11 cellular contexts compared by ENCODE assay signal in the genomic region with DNA sequence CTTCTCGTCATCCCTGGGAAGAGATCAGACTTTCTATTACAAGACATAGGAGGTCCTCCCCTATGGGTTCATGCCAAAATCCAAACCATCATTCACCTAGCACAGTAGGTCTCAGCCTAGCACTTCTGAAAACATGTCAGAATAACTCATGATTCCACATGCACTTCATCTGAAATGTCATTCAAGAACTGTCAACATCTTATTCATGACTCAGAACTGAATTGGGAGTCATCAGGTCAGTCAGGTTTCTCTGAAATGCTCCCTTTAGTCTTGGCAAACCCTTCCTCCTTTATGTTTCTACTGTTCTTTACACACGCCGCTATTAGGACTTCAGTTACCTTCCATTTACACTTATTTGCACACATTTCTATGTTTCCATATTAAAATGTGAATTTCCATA.
DNase-seq lines count a peak whose midpoint lies in the region; ATAC-seq, FAIRE-seq and TF ChIP-seq lines count a peak whose summit lies in the region.
"Had no signal": no experiment of that assay in that cellular context is flagged by ENCODE, and none has a peak within 500 bp of the region (broad histone marks: within the 10 kb centered on the region; RNA-seq: fewer than 3 reads in every experiment).

No MANE protein-coding gene starts in this region.

- no peak overlapping the region for H3K9ac ChIP-seq in keratinocyte (ENCODE audit: control insufficient read depth, extremely low read depth, insufficient read depth, low read length)

- H3K36me3 ChIP-seq in keratinocyte (ENCODE audit: control insufficient read depth in 2 of 2, extremely low read depth in 1 of 2, insufficient read depth in 2 of 2, low read length in 2 of 2) (peaks cover 12 to 28% of the 10 kb centered on the region in 2 experiments), esophagus squamous epithelium (peaks cover 0 to 14% (median 0%) of the 10 kb centered on the region in 3 donors)
- H3K36me3 ChIP-seq: pancreas had no signal

- H3K36me3 Mint-ChIP-seq in activated T-cell treated with anti-CD3 and anti-CD28 coated beads, Interleukin-2, amount 50 U/mL, for 72 hours (ENCODE audit: insufficient read depth in 2 of 2) = peaks cover 18 to 27% of the 10 kb centered on the region in 2 donors

- intact Hi-C loops in esophagus squamous epithelium (cut with DNase I) = no loop called here

- FAIRE-seq in keratinocyte (lab: Jason Lieb, UNC) = peak; percentile 92
- FAIRE-seq: pancreas had no signal

- H3K27me3 ChIP-seq in keratinocyte (ENCODE audit: control insufficient read depth, extremely low read depth, insufficient read depth, low read length) (no peaks in the 10 kb centered on the region), esophagus squamous epithelium (no peaks in the 10 kb centered on the region)
- H3K27me3 ChIP-seq: pancreas had no signal

- no peaks in the 10 kb centered on the region for H3K9me1 ChIP-seq in keratinocyte (ENCODE audit: control insufficient read depth, extremely low read depth, insufficient read depth, low read length)

- H3K4me1 ChIP-seq in keratinocyte (ENCODE audit: control insufficient read depth, extremely low read depth, insufficient read depth, low read length) (peaks cover 33% of the 10 kb centered on the region), esophagus squamous epithelium (peaks cover 0 to 21% (median 4%) of the 10 kb centered on the region in 3 donors)
- H3K4me1 ChIP-seq: pancreas had no signal

- peaks cover 3% of the 10 kb centered on the region for H3K9me3 ChIP-seq in keratinocyte (ENCODE audit: control insufficient read depth, low read depth, low read length)
- H3K9me3 ChIP-seq in esophagus squamous epithelium = peaks cover 0 to 6% (median 0%) of the 10 kb centered on the region in 3 donors
- H3K9me3 ChIP-seq: pancreas had no signal

- peaks cover 57% of the 10 kb centered on the region for H3K4me1 Mint-ChIP-seq in activated T-cell treated with anti-CD3 and anti-CD28 coated beads, Interleukin-2, amount 50 U/mL, for 72 hours (ENCODE audit: low read depth)

- H3K79me2 ChIP-seq in keratinocyte (ENCODE audit: control insufficient read depth, insufficient read depth, low read length) = peaks cover 44% of the 10 kb centered on the region

- DNase-seq in Caki2 (ENCODE audit: low read depth) (peak; percentile 19), keratinocyte (ENCODE audit: low read depth, low spot score) (peak; percentile 23), esophagus squamous epithelium (lab: John Stamatoyannopoulos, UW) (no peak)
- DNase-seq in activated T-cell treated with anti-CD3 and anti-CD28 coated beads, Interleukin-2, amount 50 U/mL, for 72 hours = peak; percentile 33 to 39
- DNase-seq: activated CD4-positive, CD25-positive, alpha-beta regulatory T cell treated with anti-CD3 and anti-CD28 coated beads, Interleukin-2, amount 50 U/mL, for 72 hours; islet precursor cell; pancreas; stimulated activated CD4-positive, alpha-beta T cell treated with anti-CD3 and anti-CD28 coated beads, Interleukin-4, amount 100 ng/mL, for 24 hours had no signal

- dilution Hi-C loops in keratinocyte (cut with MboI; ENCODE audit: extremely low pct_ligation_motif_present, low sequenced_read_pairs) = no loop called here

- peak overlapping the region; percentile 98 for H3K27ac Mint-ChIP-seq in activated T-cell treated with anti-CD3 and anti-CD28 coated beads, Interleukin-2, amount 50 U/mL, for 72 hours

- H2AFZ ChIP-seq in keratinocyte (ENCODE audit: control insufficient read depth, low read length) = no peak overlapping the region

- peak overlapping the region; percentile 63 to 93 for H3K4me3 Mint-ChIP-seq in activated T-cell treated with anti-CD3 and anti-CD28 coated beads, Interleukin-2, amount 50 U/mL, for 72 hours

- WGBS in esophagus squamous epithelium, 2 donors = 31 to 41% methylated on average over 3 of the region's 3 CpGs

- no peak for TF ChIP-seq POLR2A in esophagus squamous epithelium (IDR thresholded peaks at IDR 0.05)

- no peak overlapping the region for H3K4me2 ChIP-seq in keratinocyte (ENCODE audit: control insufficient read depth, extremely low read depth, insufficient read depth, low read depth, low read length)

- TF ChIP-seq CTCF in keratinocyte (optimal IDR thresholded peaks at IDR 0.05 in 1 of 3, IDR thresholded peaks at IDR 0.05 in 1 of 3, conservative IDR thresholded peaks at IDR 0.05 in 1 of 3; ENCODE audit: extremely low read depth in 1 of 3, insufficient read depth in 2 of 3, low read length in 3 of 3) (no peak), esophagus squamous epithelium (IDR thresholded peaks at IDR 0.05) (no peak)

- H4K20me1 ChIP-seq in keratinocyte (ENCODE audit: control insufficient read depth, extremely low read depth, insufficient read depth, low read length) = no peaks in the 10 kb centered on the region

- peaks cover 9 to 12% of the 10 kb centered on the region in 2 donors for H3K9me3 Mint-ChIP-seq in activated T-cell treated with anti-CD3 and anti-CD28 coated beads, Interleukin-2, amount 50 U/mL, for 72 hours

- ATAC-seq in HG03432 (IDR thresholded peaks at IDR 0.05; ENCODE audit: unreplicated experiment) (peak; percentile 57), GM18498 (IDR thresholded peaks at IDR 0.05; ENCODE audit: unreplicated experiment) (no peak), HG02884 (IDR thresholded peaks at IDR 0.05; ENCODE audit: unreplicated experiment) (no peak)
- peak; percentile 89 to 91 for ATAC-seq in activated T-cell treated with anti-CD3 and anti-CD28 coated beads, Interleukin-2, amount 50 U/mL, for 72 hours (replicated peaks in 1 of 2)
- ATAC-seq: pancreas had no signal

- no peaks in the 10 kb centered on the region for H3K27me3 Mint-ChIP-seq in activated T-cell treated with anti-CD3 and anti-CD28 coated beads, Interleukin-2, amount 50 U/mL, for 72 hours (ENCODE audit: low read depth)

- in situ Hi-C loops in Caki2 (cut with HindIII; ENCODE audit: low pct_unique_long_range_greater_than_20kb, low sequenced_read_pairs) = no loop called here

- H3K4me3 ChIP-seq in keratinocyte (ENCODE audit: control insufficient read depth in 2 of 3, extremely low read depth in 1 of 3, insufficient read depth in 2 of 3, low read depth in 1 of 3, low read length in 3 of 3) = no peak overlapping the region
- H3K4me3 ChIP-seq in esophagus squamous epithelium = no peak overlapping the region
- H3K4me3 ChIP-seq: pancreas had no signal

- H3K27ac ChIP-seq in keratinocyte (ENCODE audit: control insufficient read depth, insufficient read depth, low read length) (peak overlapping the region; percentile 49), esophagus squamous epithelium (no peak overlapping the region)
- H3K27ac ChIP-seq: pancreas had no signal

Comparison
In these comparisons a context has a peak if more than half of its experiments do, and no peak if none do; other contexts are left out.
1. ATAC-seq: peak in HG03432 (single experiment) and activated T-cell treated with anti-CD3 and anti-CD28 coated beads, Interleukin-2, amount 50 U/mL, for 72 hours (2 of 2); none in GM18498 (single experiment) and HG02884 (single experiment).